21 cellular contexts compared by ENCODE assay signal in genomic region chr3:127371846-127372245, GRCh38.
"Had no signal": no experiment of that assay in that cellular context is flagged by ENCODE, and none has a peak within 500 bp of the region (broad histone marks: within the 10 kb centered on the region; RNA-seq: fewer than 3 reads in every experiment).

No MANE protein-coding gene starts in this region.

- H3K9ac ChIP-seq: KMS-11 had no signal

- H3K4me3 ChIP-seq: body of pancreas, Peyer's patch, SJSA1 had no signal

- DNase-seq: activated CD4-positive, alpha-beta T cell treated with anti-CD3 and anti-CD28 coated beads for 4 hours; activated CD8-positive, alpha-beta memory T cell treated with anti-CD3 and anti-CD28 coated beads, Interleukin-2, amount 50 U/mL, for 4 hours; activated CD8-positive, alpha-beta T cell treated with anti-CD3 and anti-CD28 coated beads for 36 hours; activated naive CD4-positive, alpha-beta T cell; activated T-cell treated with anti-CD3 and anti-CD28 coated beads, Interleukin-2, amount 50 U/mL, for 72 hours; body of pancreas; IMR-90; NCI-H1092 treated with DMSO at 0.1 percent for 48 hours; NCI-H1417 treated with DMSO at 0.1 percent for 48 hours; NCI-H187; NCI-H2171; NCI-H526; NCI-H774; NK-92 treated with Interleukin-12 subunit alpha and Interleukin-12 subunit beta, amount 100 ng/mL, for 24 hours; Right ventricle myocardium superior had no signal

- H3K36me3 ChIP-seq: Peyer's patch, SJSA1 had no signal

- H3K9me3 ChIP-seq: Peyer's patch, SJSA1 had no signal

- H3K4me1 ChIP-seq: body of pancreas, Peyer's patch, SJSA1 had no signal

- ATAC-seq: activated CD4-positive, CD25-positive, alpha-beta regulatory T cell treated with anti-CD3 and anti-CD28 coated beads, Interleukin-2, amount 50 U/mL, for 24 hours; activated CD8-positive, alpha-beta T cell treated with anti-CD3 and anti-CD28 coated beads for 36 hours; activated T-cell treated with anti-CD3 and anti-CD28 coated beads, Interleukin-2, amount 50 U/mL, for 72 hours; body of pancreas; SK-N-SH treated with all-trans-retinoic acid at 6 μM for 48 hours had no signal

- H3K27me3 ChIP-seq: body of pancreas, Peyer's patch, SJSA1 had no signal

- H3K27ac ChIP-seq: body of pancreas, KMS-11, Peyer's patch, RWPE1, SJSA1 had no signal
